ENCODE assay signal across 8 cellular contexts in genomic region chr1:2322065-2322571, GRCh38.
DNase-seq lines count a peak whose midpoint lies in the region; ATAC-seq and TF ChIP-seq lines count a peak whose summit lies in the region.

No MANE protein-coding gene starts in this region.

- no peaks in the 10 kb centered on the region for H3K9me3 Mint-ChIP-seq in nephron

- peak overlapping the region; percentile 96 to 98 (median 97) for H3K27ac Mint-ChIP-seq in nephron

- CTCF ChIA-PET in AG04450 (lab: Charles Lee) (interaction anchor here (0.5 to 1.2 kb wide), 2 partner anchors 9 to 39 kb away, joined by 3 read pairs; no protein-coding TSS in a partner anchor), RWPE1 (lab: Yijun Ruan, JAX) (interaction anchor here (0.6 kb wide), 1 partner anchor 372 kb away, joined by 4 read pairs; no protein-coding TSS in a partner anchor)

- H3K4me3 ChIP-seq in AG04450 (ENCODE audit: low read depth, low read length) (peak overlapping the region; percentile 13), foreskin fibroblast (ENCODE audit: low read depth in 1 of 2, low read length in 2 of 2) (no peak overlapping the region)

- no peak for ATAC-seq in GM18498 (IDR thresholded peaks at IDR 0.05; ENCODE audit: unreplicated experiment)
- no peak for ATAC-seq in HG03045 (IDR thresholded peaks at IDR 0.05; ENCODE audit: unreplicated experiment)
- no peak for ATAC-seq in GM19023 (IDR thresholded peaks at IDR 0.05; ENCODE audit: unreplicated experiment)
- no peak for ATAC-seq in GM18505 (IDR thresholded peaks at IDR 0.05; ENCODE audit: unreplicated experiment)

- no peak for TF ChIP-seq POLR2A in GM18505 (IDR thresholded peaks at IDR 0.05; ENCODE audit: borderline replicate concordance, extremely low read depth, insufficient read depth, insufficient read length)

- peaks cover 31% of the 10 kb centered on the region for H3K4me1 Mint-ChIP-seq in nephron

- DNase-seq in AG04450 (ENCODE audit: low read depth, low spot score) (peak; percentile 56), RWPE1 (ENCODE audit: low spot score) (peak; percentile 31), foreskin fibroblast (peak; percentile 69 to 88)

- peaks cover 3% of the 10 kb centered on the region for H3K36me3 Mint-ChIP-seq in nephron (ENCODE audit: low read depth)

- H3K27ac ChIP-seq in AG04450 (ENCODE audit: low read depth, low read length) (peak overlapping the region; percentile 68), RWPE1 (peak overlapping the region; percentile 70)

- peak; percentile 13; the same call in 1 of the 2 replicates for TF ChIP-seq CTCF in AG04450 (IDR thresholded peaks at IDR 0.05; ENCODE audit: low read depth, low read length)
- no peak for TF ChIP-seq CTCF in RWPE1 (conservative IDR thresholded peaks at IDR 0.05; ENCODE audit: low read depth)
- no peak for TF ChIP-seq CTCF in foreskin fibroblast (IDR thresholded peaks at IDR 0.05; ENCODE audit: low read depth, low read length)
- no peak for TF ChIP-seq CTCF in nephron (IDR thresholded peaks at IDR 0.05; ENCODE audit: unreplicated experiment in 3 of 3)

- H3K9me3 ChIP-seq in AG04450 (ENCODE audit: control insufficient read depth, insufficient read depth, low read length) = peaks cover 9% of the 10 kb centered on the region; the same call in 1 of the 2 replicates

- H3K27me3 Mint-ChIP-seq in nephron (ENCODE audit: low read depth) = peaks cover 15% of the 10 kb centered on the region

- POLR2A ChIA-PET in AG04450 (lab: Yijun Ruan, JAX) (interaction anchor here (0.7 to 1.2 kb wide), 3 partner anchors 9 to 92 kb away, joined by 3 to 6 read pairs (median 3); no protein-coding TSS in a partner anchor), RWPE1 (lab: Yijun Ruan, JAX; ENCODE audit: low non-redundant PET) (no interaction called here)

- H3K4me3 Mint-ChIP-seq in nephron = peak overlapping the region; percentile 50 to 54 (median 51)

- H3K27me3 ChIP-seq in AG04450 (ENCODE audit: control insufficient read depth, insufficient read depth, low read length) = peaks cover 6% of the 10 kb centered on the region
